ENCODE assay signal across 25 cellular contexts in genomic region chr7:49695971-49696370, GRCh38.
A peak's percentile ranks its signal among the peaks of the same experiment; 100 is the strongest.
DNase-seq lines count a peak whose midpoint lies in the region; ATAC-seq, FAIRE-seq and TF ChIP-seq lines count a peak whose summit lies in the region.
"Had no signal": no experiment of that assay in that cellular context is flagged by ENCODE, and none has a peak within 500 bp of the region (broad histone marks: within the 10 kb centered on the region; RNA-seq: fewer than 3 reads in every experiment).

No MANE protein-coding gene starts in this region.

- H2AFZ ChIP-seq in HepG2 (ENCODE audit: low read length) (no peak overlapping the region), K562 (ENCODE audit: low read depth, low read length) (no peak overlapping the region)

- no peak overlapping the region for H3K4me3 Mint-ChIP-seq in glutamatergic neuron (ENCODE audit: unreplicated experiment)
- H3K4me3 Mint-ChIP-seq: CD14-positive monocyte; CD4-positive, alpha-beta memory T cell; CD4-positive, CD25-positive, alpha-beta regulatory T cell; CD8-positive, alpha-beta memory T cell had no signal

- H3K27me3 Mint-ChIP-seq in glutamatergic neuron (ENCODE audit: unreplicated experiment) = no peaks in the 10 kb centered on the region
- H3K27me3 Mint-ChIP-seq: CD4-positive, alpha-beta memory T cell; CD4-positive, CD25-positive, alpha-beta regulatory T cell had no signal

- H3K9me1 ChIP-seq in K562 (ENCODE audit: control insufficient read depth, insufficient read depth, low read length) = no peaks in the 10 kb centered on the region

- TF ChIP-seq RAD21 in HepG2 (CRISPR knock-in tag; IDR thresholded peaks at IDR 0.05) = no peak
- no peak for TF ChIP-seq RAD21 in K562 (CRISPR knock-in tag; conservative IDR thresholded peaks at IDR 0.05 in 1 of 2, IDR thresholded peaks at IDR 0.05 in 1 of 2)

- FAIRE-seq in HepG2 (lab: Jason Lieb, UNC) (no peak), K562 (lab: Jason Lieb, UNC) (no peak)
- FAIRE-seq: GM12878, GM12892, GM19239 had no signal

- in situ Hi-C loops in HepG2 (cut with HindIII; ENCODE audit: extremely low pct_ligation_motif_present, low pct_unique_long_range_greater_than_20kb) (no loop called here), K562 (cut with MboI) (no loop called here)

- H3K9ac ChIP-seq in HepG2 (ENCODE audit: insufficient read depth, low read depth, low read length) (no peak overlapping the region), K562 (ENCODE audit: insufficient read depth in 1 of 2, low read depth in 2 of 2, low read length in 2 of 2) (no peak overlapping the region)
- H3K9ac ChIP-seq: BLaER1 had no signal

- H3K4me1 ChIP-seq in HepG2 (ENCODE audit: insufficient read depth, low read length) = no peaks in the 10 kb centered on the region
- H3K4me1 ChIP-seq in right lobe of liver = no peaks in the 10 kb centered on the region
- H3K4me1 ChIP-seq in K562 (replicated peaks in 1 of 2; ENCODE audit: control insufficient read depth in 2 of 2, insufficient read depth in 2 of 2, low read length in 2 of 2) = no peaks in the 10 kb centered on the region
- H3K4me1 ChIP-seq: BE2C had no signal

- CTCF ChIA-PET in HepG2 (lab: Yijun Ruan, JAX; ENCODE audit: low intra/inter-chr PET ratio, low total read pairs) = no interaction called here
- CTCF ChIA-PET in K562 (lab: Yijun Ruan, JAX; ENCODE audit: low intra/inter-chr PET ratio) = no interaction called here

- DNase-seq in HepG2 (ENCODE audit: low spot score) (no peak), right lobe of liver (no peak), K562 (ENCODE audit: extremely low read depth in 1 of 4, low spot score in 3 of 4) (no peak), glutamatergic neuron (no peak)
- DNase-seq: ACHN; BE2C; C1 segment of cervical spinal cord; CD4-positive, alpha-beta memory T cell; CD4-positive, CD25-positive, alpha-beta regulatory T cell; CD8-positive, alpha-beta memory T cell; COR-L47; DMS 273 treated with DMSO at 0.1 percent for 48 hours; DMS153; DMS53; DMS79; DND-41; EL; GDM1 had no signal

- TF ChIP-seq POLR2A in HepG2 (IDR thresholded peaks at IDR 0.05; ENCODE audit: insufficient read depth in 1 of 2, low read depth in 2 of 2, low read length in 2 of 2) (no peak), right lobe of liver (IDR thresholded peaks at IDR 0.05) (no peak), K562 (conservative IDR thresholded peaks at IDR 0.05) (no peak)

- H3K79me2 ChIP-seq in HepG2 (ENCODE audit: insufficient read depth, low read length) (no peaks in the 10 kb centered on the region), K562 (ENCODE audit: control insufficient read depth, insufficient read depth, low read length) (no peaks in the 10 kb centered on the region)

- no peak overlapping the region for H3K4me3 ChIP-seq in HepG2 (replicated peaks in 1 of 3; ENCODE audit: insufficient read depth in 1 of 3, low read depth in 2 of 3, low read length in 3 of 3)
- no peak overlapping the region for H3K4me3 ChIP-seq in right lobe of liver
- no peak overlapping the region for H3K4me3 ChIP-seq in K562
- H3K4me3 ChIP-seq: BLaER1, GM12878 had no signal

- BruUV-seq in HepG2 (replicated peaks; lab: Mats Ljungman, UMichigan) = no TSS peak
- BruUV-seq in K562 (replicated peaks; lab: Mats Ljungman, UMichigan) = no TSS peak

- no peak overlapping the region for H3K27ac Mint-ChIP-seq in glutamatergic neuron (ENCODE audit: unreplicated experiment)
- H3K27ac Mint-ChIP-seq: CD14-positive monocyte; CD4-positive, alpha-beta memory T cell; CD4-positive, CD25-positive, alpha-beta regulatory T cell; CD8-positive, alpha-beta memory T cell had no signal

- H3K27me3 ChIP-seq in HepG2 (ENCODE audit: control insufficient read depth in 1 of 2, insufficient read depth in 2 of 2, low read length in 2 of 2) = no peaks in the 10 kb centered on the region
- H3K27me3 ChIP-seq in right lobe of liver = no peaks in the 10 kb centered on the region
- no peaks in the 10 kb centered on the region for H3K27me3 ChIP-seq in K562 (ENCODE audit: control insufficient read depth in 2 of 2, insufficient read depth in 2 of 2, low read length in 2 of 2)
- H3K27me3 ChIP-seq: BE2C, BLaER1 had no signal

- POLR2A ChIA-PET in HepG2 (lab: Yijun Ruan, JAX) (no interaction called here), K562 (lab: Yijun Ruan, JAX) (no interaction called here)

- 15% methylated on average over 5 of the region's 5 CpGs for WGBS in HepG2 (ENCODE audit: low lambda C conversion rate)
- WGBS in right lobe of liver (ENCODE audit: insufficient coverage, low coverage, low lambda C conversion rate, missing lambda C conversion rate) = 63% methylated on average over 5 of the region's 5 CpGs
- 3% methylated on average over 5 of the region's 5 CpGs for WGBS in K562 (ENCODE audit: insufficient coverage, low coverage, missing lambda C conversion rate)

- H3K9me3 ChIP-seq in HepG2 (ENCODE audit: low read length) (no peaks in the 10 kb centered on the region), right lobe of liver (no peaks in the 10 kb centered on the region), K562 (replicated peaks; ENCODE audit: control insufficient read depth, insufficient read depth, low read depth, low read length) (no peaks in the 10 kb centered on the region; the same call in 1 of the 2 replicates)
- H3K9me3 ChIP-seq: BE2C, BLaER1 had no signal

- TF ChIP-seq EP300 in HepG2 (IDR thresholded peaks at IDR 0.05; ENCODE audit: low read depth in 2 of 2, low read length in 2 of 2) = no peak
- TF ChIP-seq EP300 in HepG2 (CRISPR knock-in tag; IDR thresholded peaks at IDR 0.05; ENCODE audit: borderline replicate concordance) = no peak
- no peak for TF ChIP-seq EP300 in K562 (IDR thresholded peaks at IDR 0.05; ENCODE audit: low read length)

- H4K20me1 ChIP-seq in HepG2 (ENCODE audit: insufficient read depth, low read length) (no peaks in the 10 kb centered on the region), K562 (replicated peaks; ENCODE audit: control insufficient read depth, insufficient read depth, low read length) (no peaks in the 10 kb centered on the region)
- H4K20me1 ChIP-seq: BLaER1 had no signal

- no peaks in the 10 kb centered on the region for H3K4me1 Mint-ChIP-seq in glutamatergic neuron (ENCODE audit: low read depth, unreplicated experiment)
- H3K4me1 Mint-ChIP-seq: CD4-positive, alpha-beta memory T cell; CD4-positive, CD25-positive, alpha-beta regulatory T cell; CD8-positive, alpha-beta memory T cell had no signal

- ATAC-seq in HepG2 (no peak), right lobe of liver (no peak), K562 (no peak), GM19467 (IDR thresholded peaks at IDR 0.05; ENCODE audit: unreplicated experiment) (no peak)
- ATAC-seq: GM12878 had no signal

- H3K36me3 Mint-ChIP-seq in glutamatergic neuron (ENCODE audit: unreplicated experiment) = no peaks in the 10 kb centered on the region
- H3K36me3 Mint-ChIP-seq: CD14-positive monocyte; CD4-positive, alpha-beta memory T cell; CD4-positive, CD25-positive, alpha-beta regulatory T cell; CD8-positive, alpha-beta memory T cell had no signal

- TF ChIP-seq CTCF in HepG2 (CRISPR knock-in tag; IDR thresholded peaks at IDR 0.05) (no peak), right lobe of liver (IDR thresholded peaks at IDR 0.05) (no peak), K562 (IDR thresholded peaks at IDR 0.05 in 2 of 3, conservative IDR thresholded peaks at IDR 0.05 in 1 of 3; ENCODE audit: insufficient read depth in 2 of 3, low read depth in 1 of 3, low read length in 3 of 3) (no peak), glutamatergic neuron (IDR thresholded peaks at IDR 0.05; ENCODE audit: partially characterized antibody, unreplicated experiment) (no peak)

- no peak overlapping the region for H3K27ac ChIP-seq in HepG2 (ENCODE audit: extremely low read length, insufficient read depth, low read length)
- no peak overlapping the region for H3K27ac ChIP-seq in right lobe of liver
- H3K27ac ChIP-seq in K562 (ENCODE audit: extremely low read depth, low read depth, low read length) = no peak overlapping the region
- H3K27ac ChIP-seq: 22Rv1, BLaER1 had no signal

- H3K4me2 ChIP-seq in HepG2 (ENCODE audit: low read depth, low read length) (no peak overlapping the region), K562 (ENCODE audit: insufficient read depth, low read length) (no peak overlapping the region)
- H3K4me2 ChIP-seq: BLaER1 had no signal

- intact Hi-C loops in HepG2 (cut with micrococcal nuclease; ENCODE audit: unreplicated experiment) (no loop called here), right lobe of liver (cut with DNase I) (no loop called here), K562 (cut with micrococcal nuclease) (no loop called here)

- H3K9me3 Mint-ChIP-seq in glutamatergic neuron (ENCODE audit: unreplicated experiment) = peaks cover under 1% of the 10 kb centered on the region

- H3K36me3 ChIP-seq in HepG2 (replicated peaks in 1 of 2; ENCODE audit: control insufficient read depth in 1 of 2, insufficient read depth in 2 of 2, low read length in 2 of 2) (no peaks in the 10 kb centered on the region), right lobe of liver (no peaks in the 10 kb centered on the region), K562 (ENCODE audit: control insufficient read depth, insufficient read depth, low read length) (no peaks in the 10 kb centered on the region)
- H3K36me3 ChIP-seq: BE2C, BLaER1 had no signal

TF ChIP-seq in HepG2, 621 proteins besides CTCF, POLR2A, EP300 and RAD21 (continues in another document):
- TF ChIP-seq MAFF (IDR thresholded peaks at IDR 0.05; ENCODE audit: low read depth, low read length) = peak; percentile 89
- no peak for TF ChIP-seq ZNF354B (CRISPR knock-in tag; IDR thresholded peaks at IDR 0.05)
- TF ChIP-seq, protein P1, sequence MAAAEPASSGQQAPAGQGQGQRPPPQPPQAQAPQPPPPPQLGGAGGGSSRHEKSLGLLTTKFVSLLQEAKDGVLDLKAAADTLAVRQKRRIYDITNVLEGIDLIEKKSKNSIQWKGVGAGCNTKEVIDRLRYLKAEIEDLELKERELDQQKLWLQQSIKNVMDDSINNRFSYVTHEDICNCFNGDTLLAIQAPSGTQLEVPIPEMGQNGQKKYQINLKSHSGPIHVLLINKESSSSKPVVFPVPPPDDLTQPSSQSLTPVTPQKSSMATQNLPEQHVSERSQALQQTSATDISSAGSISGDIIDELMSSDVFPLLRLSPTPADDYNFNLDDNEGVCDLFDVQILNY (CRISPR knock-in tag; conservative IDR thresholded peaks at IDR 0.05) = no peak
- no peak for TF ChIP-seq RXRA (CRISPR knock-in tag; IDR thresholded peaks at IDR 0.05)
- TF ChIP-seq SIX4 (CRISPR knock-in tag; IDR thresholded peaks at IDR 0.05) = no peak

TF ChIP-seq in K562, 482 proteins besides CTCF, POLR2A, EP300 and RAD21 (continues in another document):
- 0 out of 2 replicates have a peak, but pooled peaks have one; percentile 45 for TF ChIP-seq MAFF (IDR thresholded peaks at IDR 0.05; ENCODE audit: low read length)
- no peak for TF ChIP-seq ZNF511 (CRISPR knock-in tag; IDR thresholded peaks at IDR 0.05)
- TF ChIP-seq NR4A1 (CRISPR knock-in tag; IDR thresholded peaks at IDR 0.05) = no peak
- TF ChIP-seq NR4A1 (tag; IDR thresholded peaks at IDR 0.05) = no peak
- TF ChIP-seq ZNF121 (CRISPR knock-in tag; conservative IDR thresholded peaks at IDR 0.05) = no peak
- TF ChIP-seq MCM2 (IDR thresholded peaks at IDR 0.05; ENCODE audit: low read depth) = no peak
- no peak for TF ChIP-seq ARID1B (IDR thresholded peaks at IDR 0.05)

Comparison
In these comparisons a context has a peak if more than half of its experiments do, and no peak if none do; other contexts are left out.
1. Of the 241 proteins assayed by ChIP-seq in both HepG2 and K562: peak only in HepG2: none; only in K562: MAFG; in both: MAFF and MAFK; in neither: 238.